23 cellular contexts compared by ENCODE assay signal in genomic region chr18:59669872-59670657, GRCh38. TPM values are rescaled to one million over a fixed set of nuclear protein-coding genes. Genes with fewer than 3 reads are reported as not detected.
A peak's percentile ranks its signal among the peaks of the same experiment; 100 is the strongest.
DNase-seq lines count a peak whose midpoint lies in the region; ATAC-seq and TF ChIP-seq lines count a peak whose summit lies in the region.
"Had no signal": no experiment of that assay in that cellular context is flagged by ENCODE, and none has a peak within 500 bp of the region (broad histone marks: within the 10 kb centered on the region; RNA-seq: fewer than 3 reads in every experiment).

No MANE protein-coding gene starts in this region.

- H3K36me3 ChIP-seq in hepatocyte (replicated peaks; ENCODE audit: insufficient read depth, low read depth): no peaks in the 10 kb centered on the region
- H3K36me3 ChIP-seq in psoas muscle (ENCODE audit: insufficient read depth in 1 of 2, low read depth in 1 of 2): no peaks in the 10 kb centered on the region
- no peaks in the 10 kb centered on the region for H3K36me3 ChIP-seq in lower lobe of right lung
- H3K36me3 ChIP-seq: thoracic aorta had no signal

- H3K27me3 ChIP-seq in hepatocyte (no peaks in the 10 kb centered on the region), psoas muscle (ENCODE audit: insufficient read depth in 3 of 3, low read length in 2 of 3) (peaks cover 0 to 3% (median 0%) of the 10 kb centered on the region in 3 donors), lower lobe of right lung (ENCODE audit: low read depth) (no peaks in the 10 kb centered on the region)

- no peaks in the 10 kb centered on the region for H3K9me2 ChIP-seq in hepatocyte (replicated peaks; ENCODE audit: insufficient read depth)

- H4K20me1 ChIP-seq in hepatocyte (ENCODE audit: insufficient read depth, poor library complexity, severe bottlenecking): no peaks in the 10 kb centered on the region

- intact Hi-C loops in left ventricle myocardium superior (cut with micrococcal nuclease) (no loop called here), left cardiac atrium (cut with DNase I) (no loop called here), psoas muscle (cut with DNase I) (no loop called here), lower lobe of right lung (cut with DNase I) (no loop called here)

- 81% methylated on average over 6 of the region's 6 CpGs for WGBS in hepatocyte (ENCODE audit: low lambda C conversion rate, missing lambda C conversion rate)
- WGBS in psoas muscle, 3 donors: 82 to 87% (median 83%) methylated on average over 6 of the region's 6 CpGs

- ATAC-seq in left ventricle myocardium superior (peak; percentile 30), left cardiac atrium (no peak), psoas muscle (no peak), lower lobe of right lung (no peak)
- ATAC-seq: Panc1 had no signal

- DNase-seq in left ventricle myocardium superior (no peak), left cardiac atrium (no peak), choroid plexus epithelial cell (ENCODE audit: low read depth) (peak; percentile 84), hepatocyte (ENCODE audit: low spot score) (peak; percentile 21), psoas muscle (no peak), lower lobe of right lung (no peak), anterior cingulate cortex (lab: John Stamatoyannopoulos, UW) (no peak)
- DNase-seq in activated CD8-positive, alpha-beta memory T cell treated with anti-CD3 and anti-CD28 coated beads for 24 hours: no peak
- DNase-seq: 8988T; activated CD4-positive, alpha-beta T cell treated with anti-CD3 and anti-CD28 coated beads, Interleukin-2, amount 50 U/mL, for 1 hour; activated naive CD4-positive, alpha-beta T cell treated with anti-CD3 and anti-CD28 coated beads for 36 hours; amniotic stem cell; C1 segment of cervical spinal cord; DMS79 treated with DMSO at 0.1 percent for 48 hours; endodermal cell; NCI-H2029 treated with DMSO at 0.1 percent for 48 hours; NCI-H526; SHP77 had no signal

- H3K27ac ChIP-seq in hepatocyte (no peak overlapping the region), psoas muscle (no peak overlapping the region), lower lobe of right lung (no peak overlapping the region)
- H3K27ac ChIP-seq: coronary artery, thoracic aorta had no signal

- H2AFZ ChIP-seq in hepatocyte: no peak overlapping the region

- H3K79me2 ChIP-seq in hepatocyte: no peaks in the 10 kb centered on the region

- H3K4me1 ChIP-seq in hepatocyte (ENCODE audit: insufficient read depth): no peaks in the 10 kb centered on the region
- H3K4me1 ChIP-seq in psoas muscle: no peaks in the 10 kb centered on the region
- no peaks in the 10 kb centered on the region for H3K4me1 ChIP-seq in lower lobe of right lung

- H3K4me3 ChIP-seq in choroid plexus epithelial cell (ENCODE audit: low read depth, low read length): no peak overlapping the region
- no peak overlapping the region for H3K4me3 ChIP-seq in hepatocyte
- no peak overlapping the region for H3K4me3 ChIP-seq in psoas muscle
- no peak overlapping the region for H3K4me3 ChIP-seq in lower lobe of right lung
- H3K4me3 ChIP-seq: coronary artery, skin epidermis, thoracic aorta had no signal

- TF ChIP-seq CTCF in choroid plexus epithelial cell (conservative IDR thresholded peaks at IDR 0.05; ENCODE audit: low read depth, low read length): no peak
- no peak for TF ChIP-seq CTCF in hepatocyte (IDR thresholded peaks at IDR 0.05; ENCODE audit: poor library complexity)
- no peak for TF ChIP-seq CTCF in psoas muscle (IDR thresholded peaks at IDR 0.05)
- TF ChIP-seq CTCF in lower lobe of right lung (IDR thresholded peaks at IDR 0.05): no peak

- H3K4me2 ChIP-seq in hepatocyte: no peak overlapping the region

- no peaks in the 10 kb centered on the region for H3K9me3 ChIP-seq in hepatocyte (ENCODE audit: low read depth)
- H3K9me3 ChIP-seq in psoas muscle: no peaks in the 10 kb centered on the region
- H3K9me3 ChIP-seq in lower lobe of right lung: no peaks in the 10 kb centered on the region
- H3K9me3 ChIP-seq: thoracic aorta had no signal

RNA-seq across cellular contexts. Expression of gene CCBE1, which starts 27.2 kb away (rescaled TPM):
- total RNA-seq in left ventricle myocardium superior: 0.92 TPM
- total RNA-seq in left cardiac atrium: 1 to 10 TPM; 1.2 to 2.9 TPM
- 2.8 and 3.1 TPM in 2 replicates for total RNA-seq in hepatocyte
- 9.2 and 16.4 TPM in 2 replicates for polyA plus RNA-seq in hepatocyte
- total RNA-seq in psoas muscle: under 1 TPM in 3 of 4 donors, not detected in 1; 0.06 to 0.77 (median 0.20) TPM
- under 1 TPM; 0.01 to 0.18 (median 0.09) TPM for polyA plus RNA-seq in psoas muscle
- total RNA-seq in lower lobe of right lung: 14.0 TPM
- total RNA-seq: activated naive CD4-positive, alpha-beta T cell treated with anti-CD3 and anti-CD28 coated beads for 36 hours; HT-29 had no signal

Comparison
In these comparisons a context has a peak if more than half of its experiments do, and no peak if none do; other contexts are left out.
1. DNase-seq: peak in choroid plexus epithelial cell (single experiment) and hepatocyte (single experiment); none in left ventricle myocardium superior (single experiment), left cardiac atrium (single experiment), psoas muscle (0 of 2), lower lobe of right lung (single experiment), activated CD8-positive, alpha-beta memory T cell treated with anti-CD3 and anti-CD28 coated beads for 24 hours (single experiment) and anterior cingulate cortex (0 of 58).